In the genomic region with DNA sequence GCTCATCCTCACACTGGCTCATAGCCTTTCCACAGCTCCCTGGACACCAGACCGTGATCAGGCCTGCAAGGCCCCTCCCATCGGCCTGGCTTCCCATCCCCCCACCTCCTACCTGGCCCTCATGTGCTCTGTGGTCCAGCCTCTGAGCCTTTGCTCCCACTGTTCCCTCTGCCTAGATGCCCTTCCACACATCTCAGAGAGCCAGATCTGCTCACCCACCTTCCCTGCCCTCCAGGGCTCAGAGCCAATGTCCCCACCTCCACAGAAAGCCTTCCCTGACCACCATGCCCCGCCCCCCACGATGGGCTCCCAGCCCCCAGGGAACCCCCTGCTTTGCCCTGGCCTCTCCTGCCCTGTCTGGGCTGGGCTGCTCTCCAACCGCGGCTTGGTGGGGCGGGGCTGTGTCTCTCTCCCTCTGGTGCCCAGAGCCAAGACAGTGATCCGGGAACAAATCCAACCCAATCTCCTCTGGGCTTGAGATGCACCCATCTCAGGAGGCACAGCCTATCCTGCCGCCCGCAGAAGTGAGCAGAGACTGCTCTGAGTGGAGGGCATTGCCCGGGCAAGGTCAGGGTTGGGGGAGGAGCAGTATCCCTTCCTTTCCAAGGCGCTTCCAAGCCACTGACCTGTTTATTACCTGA, we compare ENCODE assay signal across 1 cellular context.
TF ChIP-seq lines count a peak whose summit lies in the region.

No MANE protein-coding gene starts in this region.

TF ChIP-seq in HepG2, 621 proteins besides CTCF, POLR2A, EP300 and RAD21 (continued from another document):
- TF ChIP-seq ZNF318 (CRISPR knock-in tag; IDR thresholded peaks at IDR 0.05) (no peak), PATZ1 (CRISPR knock-in tag; IDR thresholded peaks at IDR 0.05) (no peak), BORCS8-MEF2B (CRISPR knock-in tag; IDR thresholded peaks at IDR 0.05) (no peak), HOXA7 (CRISPR knock-in tag; IDR thresholded peaks at IDR 0.05) (no peak), ZNF891 (CRISPR knock-in tag; IDR thresholded peaks at IDR 0.05) (0 out of 2 replicates have a peak, but pooled peaks have one; percentile 18), SATB2 (CRISPR knock-in tag; IDR thresholded peaks at IDR 0.05) (no peak), SP140L (CRISPR knock-in tag; IDR thresholded peaks at IDR 0.05; ENCODE audit: borderline replicate concordance) (no peak), ZNF841 (CRISPR knock-in tag; IDR thresholded peaks at IDR 0.05; ENCODE audit: borderline replicate concordance) (no peak), ZNF589 (CRISPR knock-in tag; conservative IDR thresholded peaks at IDR 0.05) (no peak), NFIC (IDR thresholded peaks at IDR 0.05; ENCODE audit: low read length) (no peak), ZNF773 (CRISPR knock-in tag; IDR thresholded peaks at IDR 0.05; ENCODE audit: borderline replicate concordance) (no peak), ZNF512B (CRISPR knock-in tag; IDR thresholded peaks at IDR 0.05; ENCODE audit: borderline replicate concordance) (peak; percentile 56; the same call in 1 of the 2 replicates)
- TF ChIP-seq, protein P1, sequence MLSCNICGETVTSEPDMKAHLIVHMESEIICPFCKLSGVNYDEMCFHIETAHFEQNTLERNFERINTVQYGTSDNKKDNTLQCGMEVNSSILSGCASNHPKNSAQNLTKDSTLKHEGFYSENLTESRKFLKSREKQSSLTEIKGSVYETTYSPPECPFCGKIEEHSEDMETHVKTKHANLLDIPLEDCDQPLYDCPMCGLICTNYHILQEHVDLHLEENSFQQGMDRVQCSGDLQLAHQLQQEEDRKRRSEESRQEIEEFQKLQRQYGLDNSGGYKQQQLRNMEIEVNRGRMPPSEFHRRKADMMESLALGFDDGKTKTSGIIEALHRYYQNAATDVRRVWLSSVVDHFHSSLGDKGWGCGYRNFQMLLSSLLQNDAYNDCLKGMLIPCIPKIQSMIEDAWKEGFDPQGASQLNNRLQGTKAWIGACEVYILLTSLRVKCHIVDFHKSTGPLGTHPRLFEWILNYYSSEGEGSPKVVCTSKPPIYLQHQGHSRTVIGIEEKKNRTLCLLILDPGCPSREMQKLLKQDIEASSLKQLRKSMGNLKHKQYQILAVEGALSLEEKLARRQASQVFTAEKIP (CRISPR knock-in tag; IDR thresholded peaks at IDR 0.05; ENCODE audit: borderline replicate concordance) = no peak
